32 cellular contexts compared by ENCODE assay signal in the genomic region with DNA sequence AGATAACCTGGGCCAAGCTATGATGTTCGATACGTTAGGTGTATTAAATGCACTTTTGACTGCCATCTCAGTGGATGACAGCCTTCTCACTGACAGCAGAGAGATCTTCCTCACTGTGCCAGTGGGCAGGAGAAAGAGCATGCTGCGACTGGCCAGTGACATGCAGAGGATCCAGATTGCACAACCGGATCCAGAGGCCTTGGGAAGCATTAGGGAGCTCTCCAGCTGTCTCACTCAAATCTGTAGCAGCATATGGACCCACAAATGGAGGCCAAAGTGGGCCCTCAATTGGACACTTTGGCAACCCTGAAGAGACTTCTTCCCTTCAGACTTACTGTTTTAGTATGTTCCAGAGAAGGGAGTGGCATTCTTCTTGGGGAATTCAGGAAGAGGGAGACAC. TPM values are rescaled to one million over a fixed set of nuclear protein-coding genes. Genes with fewer than 3 reads are reported as not detected.
"Had no signal": no experiment of that assay in that cellular context is flagged by ENCODE, and none has a peak within 500 bp of the region (broad histone marks: within the 10 kb centered on the region; RNA-seq: fewer than 3 reads in every experiment).

No MANE protein-coding gene starts in this region.

- H3K9me3 ChIP-seq: heart left ventricle, left lung, mucosa of descending colon, ovary, right atrium auricular region, right lobe of liver, tibial nerve, uterus had no signal

- FAIRE-seq: keratinocyte had no signal

- H3K27me3 ChIP-seq: heart left ventricle, left lung, ovary, right atrium auricular region, right lobe of liver, tibial nerve, uterus had no signal

- H3K36me3 ChIP-seq: ovary, uterus had no signal

- H3K4me1 ChIP-seq: left lung, right lobe of liver, uterus had no signal

- H3K27ac ChIP-seq: heart left ventricle, left lung, ovary, right atrium auricular region, right lobe of liver, skin epidermis, tibial nerve, uterus had no signal

- H3K4me3 ChIP-seq: heart left ventricle, left lung, lung, mucosa of descending colon, ovary, right atrium auricular region, right lobe of liver, skin epidermis, tibial nerve, uterus had no signal

- DNase-seq: heart left ventricle; kidney glomerular epithelial cell; left cardiac atrium; left lung; midbrain; mucosa of descending colon; naive thymus-derived CD4-positive, alpha-beta T cell; ovary; right lobe of liver; stimulated activated CD4-positive, alpha-beta T cell treated with anti-CD3 and anti-CD28 coated beads, Interleukin-12 subunit alpha, Interleukin-12 subunit beta, amount 100 ng/mL, for 4 hours; stimulated activated CD4-positive, alpha-beta T cell treated with anti-CD3 and anti-CD28 coated beads, Interleukin-15, amount 100 ng/mL, for 24 hours; stimulated activated CD4-positive, alpha-beta T cell treated with anti-CD3 and anti-CD28 coated beads, Interleukin-2, amount 100 ng/mL, for 24 hours; stimulated activated CD4-positive, alpha-beta T cell treated with anti-CD3 and anti-CD28 coated beads, Interleukin-4, amount 100 ng/mL, for 1 hour; stimulated activated naive CD4-positive, alpha-beta T cell; uterus had no signal

RNA-seq across cellular contexts. Expression of gene PDZD9, which starts 20.9 kb away (rescaled TPM):
- total RNA-seq: heart left ventricle; left cardiac atrium; left lung; lower leg skin; lung; mesenteric fat pad; mucosa of descending colon; myocyte; naive thymus-derived CD4-positive, alpha-beta T cell; natural killer cell treated with Interleukin-12 subunit alpha and Interleukin-12 subunit beta and Interleukin-15 and Interleukin-18, amount 100 ng/mL, for 72 hours; omental fat pad; ovary; progenitor cell of endocrine pancreas; pulmonary artery endothelial cell; renal cortical epithelial cell; right atrium auricular region; right lobe of liver; subcutaneous adipose tissue; temporal lobe; tibial nerve; ureter; uterus had no signal
- polyA plus RNA-seq: heart left ventricle, keratinocyte, lung, ovary, thymus had no signal
